In the genomic region with DNA sequence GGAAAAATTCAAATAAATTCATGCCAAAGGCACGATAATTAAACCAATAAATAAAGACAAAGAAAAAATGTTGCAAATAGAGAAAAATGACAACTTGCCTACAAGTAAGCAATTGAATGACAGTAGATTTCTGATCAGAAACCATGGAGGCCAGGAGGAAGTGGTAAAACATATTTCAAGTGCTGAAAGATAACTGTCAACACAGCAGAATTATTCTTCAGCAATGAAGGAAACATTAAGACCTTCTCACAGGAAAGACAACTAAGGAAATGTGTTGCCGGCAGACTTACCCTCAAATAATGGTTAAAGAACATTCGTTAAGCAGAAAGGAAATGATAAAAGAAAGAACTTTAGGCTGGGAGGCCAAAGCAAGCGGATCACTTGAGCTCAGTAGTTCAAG, we compare ENCODE assay signal across 26 cellular contexts. TPM values are rescaled to one million over a fixed set of nuclear protein-coding genes. Genes with fewer than 3 reads are reported as not detected.
"Had no signal": no experiment of that assay in that cellular context is flagged by ENCODE, and none has a peak within 500 bp of the region (broad histone marks: within the 10 kb centered on the region; RNA-seq: fewer than 3 reads in every experiment).

No MANE protein-coding gene starts in this region.

- H3K27ac Mint-ChIP-seq: memory B cell; naive B cell; nephron progenitor cell; stimulated activated memory B cell treated with anti-CD40 and anti-IgM and Interleukin-4, amounts not matched to agents 10 μg/mL and 1 μg/mL and 100 μg/mL, for 72 hours; type B pancreatic cell had no signal

- DNase-seq: dorsolateral prefrontal cortex; effector CD4-positive, alpha-beta T cell; gastrocnemius medialis; head of caudate nucleus; kidney; mucosa of descending colon; naive B cell; nephron progenitor cell; nucleus accumbens; psoas muscle; right cardiac atrium; spleen; stimulated activated CD4-positive, alpha-beta T cell treated with anti-CD3 and anti-CD28 coated beads, Interleukin-4, amount 100 ng/mL, for 4 hours; stimulated activated naive CD8-positive, alpha-beta T cell treated with anti-CD3 and anti-CD28 coated beads, Interleukin-15, Interleukin-2, amounts not matched to agents 100 U/mL and 50 U/mL, for 24 hours; substantia nigra; testis; tibial artery had no signal

- H3K27ac ChIP-seq: dorsolateral prefrontal cortex, gastrocnemius medialis, psoas muscle, skin epidermis, spleen, testis, tibial artery had no signal

- H3K4me1 ChIP-seq: gastrocnemius medialis, psoas muscle, spleen, testis, tibial artery had no signal

- H3K27me3 ChIP-seq: dorsolateral prefrontal cortex, gastrocnemius medialis, spleen, testis, tibial artery had no signal

- H3K36me3 ChIP-seq: gastrocnemius medialis, spleen, tibial artery had no signal

- H3K4me3 ChIP-seq: dorsolateral prefrontal cortex, gastrocnemius medialis, lung, mucosa of descending colon, psoas muscle, skin epidermis, spleen, testis, tibial artery had no signal

- H3K4me3 Mint-ChIP-seq: memory B cell; naive B cell; nephron progenitor cell; stimulated activated memory B cell treated with anti-CD40 and anti-IgM and Interleukin-4, amounts not matched to agents 10 μg/mL and 1 μg/mL and 100 μg/mL, for 72 hours; type B pancreatic cell had no signal

- H3K27me3 Mint-ChIP-seq: type B pancreatic cell had no signal

- H3K9me3 Mint-ChIP-seq: nephron progenitor cell, type B pancreatic cell had no signal

- H3K9me3 ChIP-seq: gastrocnemius medialis, mucosa of descending colon, psoas muscle, testis, tibial artery had no signal

- ATAC-seq: gastrocnemius medialis; left lobe of liver; mucosa of descending colon; psoas muscle; right cardiac atrium; stimulated activated memory B cell treated with anti-CD40 and anti-IgM and Interleukin-4, amounts not matched to agents 10 μg/mL and 1 μg/mL and 100 μg/mL, for 72 hours; stimulated activated naive CD8-positive, alpha-beta T cell treated with anti-CD3 and anti-CD28 coated beads, Interleukin-15, Interleukin-2, amounts not matched to agents 100 U/mL and 50 U/mL, for 24 hours had no signal

- FAIRE-seq: colon, kidney had no signal

- H3K36me3 Mint-ChIP-seq: memory B cell, type B pancreatic cell had no signal

- H3K4me1 Mint-ChIP-seq: memory B cell; naive B cell; nephron progenitor cell; stimulated activated memory B cell treated with anti-CD40 and anti-IgM and Interleukin-4, amounts not matched to agents 10 μg/mL and 1 μg/mL and 100 μg/mL, for 72 hours had no signal

RNA-seq across cellular contexts. Expression of gene RUNDC3B, which starts 30.4 kb away (rescaled TPM):
- total RNA-seq: glomerular endothelial cell, osteocyte had no signal

RNA-seq across cellular contexts. Expression of gene ABCB1, which starts 57.9 kb away (rescaled TPM):
- total RNA-seq: osteocyte had no signal
